Comparison of ENCODE assay signal across 8 cellular contexts in genomic region chr3:109023656-109024254, GRCh38.
DNase-seq lines count a peak whose midpoint lies in the region; ATAC-seq, FAIRE-seq and TF ChIP-seq lines count a peak whose summit lies in the region.

No MANE protein-coding gene starts in this region.

- ATAC-seq in GM18873 (IDR thresholded peaks at IDR 0.05; ENCODE audit: low FRiP score, unreplicated experiment) (peak; percentile 83), HG03108 (IDR thresholded peaks at IDR 0.05; ENCODE audit: unreplicated experiment) (peak; percentile 63)

- no peak for TF ChIP-seq POLR2A in prostate gland (IDR thresholded peaks at IDR 0.05)

- H3K27ac Mint-ChIP-seq in CD8-positive, alpha-beta memory T cell: no peak overlapping the region

- peaks cover 4 to 11% of the 10 kb centered on the region in 2 donors for H3K27me3 Mint-ChIP-seq in CD8-positive, alpha-beta memory T cell

- FAIRE-seq in frontal cortex (lab: Jason Lieb, UNC): peak; percentile 69

- H3K4me1 ChIP-seq in CD8-positive, alpha-beta memory T cell (ENCODE audit: insufficient read depth, low read length): no peaks in the 10 kb centered on the region
- no peaks in the 10 kb centered on the region for H3K4me1 ChIP-seq in prostate gland (replicated peaks)

- CTCF ChIA-PET in CD8-positive, alpha-beta memory T cell (lab: Charles Lee): interaction anchor here (1.1 to 2.0 kb wide), 5 partner anchors 9 to 343 kb away, joined by 3 to 9 read pairs (median 4); no protein-coding TSS in a partner anchor

- WGBS in prostate gland: 32% methylated on average over 3 of the region's 3 CpGs

- intact Hi-C loops in prostate gland (cut with DNase I): no loop called here

- TF ChIP-seq CTCF in prostate gland (IDR thresholded peaks at IDR 0.05): peak; percentile 44 to 76 (median 66)

- H3K4me1 Mint-ChIP-seq in CD8-positive, alpha-beta memory T cell: no peaks in the 10 kb centered on the region

- H3K27me3 ChIP-seq in CD8-positive, alpha-beta memory T cell (ENCODE audit: insufficient read depth, low read length, poor library complexity, severe bottlenecking): no peaks in the 10 kb centered on the region
- no peaks in the 10 kb centered on the region for H3K27me3 ChIP-seq in prostate gland (replicated peaks; ENCODE audit: insufficient read depth)

- H3K9me3 Mint-ChIP-seq in CD8-positive, alpha-beta memory T cell: no peaks in the 10 kb centered on the region

- no peak overlapping the region for H3K4me3 Mint-ChIP-seq in CD8-positive, alpha-beta memory T cell

- POLR2A ChIA-PET in CD8-positive, alpha-beta memory T cell (lab: Charles Lee): no interaction called here

- no peaks in the 10 kb centered on the region for H3K36me3 Mint-ChIP-seq in CD8-positive, alpha-beta memory T cell

- no peaks in the 10 kb centered on the region for H3K36me3 ChIP-seq in CD8-positive, alpha-beta memory T cell (ENCODE audit: insufficient read depth, low read length)
- no peaks in the 10 kb centered on the region for H3K36me3 ChIP-seq in prostate gland

- DNase-seq in CD8-positive, alpha-beta memory T cell: peak in 3 of 5 donors; percentile 1 to 21 (median 17)
- DNase-seq in NCI-H460 (ENCODE audit: extremely low read depth, low read depth): peak; percentile 19
- peak; percentile 5 for DNase-seq in activated T-cell treated with anti-CD3 and anti-CD28 coated beads for 4 hours
- DNase-seq in frontal cortex (ENCODE audit: low spot score in 2 of 2): peak in 1 of 2 donors; percentile 7
- DNase-seq in prostate gland (ENCODE audit: low spot score): peak; percentile 49
- no peak for DNase-seq in T1000 (lab: John Stamatoyannopoulos, UW)

- no peak overlapping the region for H3K27ac ChIP-seq in CD8-positive, alpha-beta memory T cell (ENCODE audit: low read depth, low read length)
- H3K27ac ChIP-seq in prostate gland: no peak overlapping the region

- no peak overlapping the region for H3K4me3 ChIP-seq in CD8-positive, alpha-beta memory T cell (ENCODE audit: low read length)
- no peak overlapping the region for H3K4me3 ChIP-seq in prostate gland

- H3K9me3 ChIP-seq in CD8-positive, alpha-beta memory T cell (ENCODE audit: low read length): no peaks in the 10 kb centered on the region
- H3K9me3 ChIP-seq in prostate gland: no peaks in the 10 kb centered on the region
